In the genomic region with DNA sequence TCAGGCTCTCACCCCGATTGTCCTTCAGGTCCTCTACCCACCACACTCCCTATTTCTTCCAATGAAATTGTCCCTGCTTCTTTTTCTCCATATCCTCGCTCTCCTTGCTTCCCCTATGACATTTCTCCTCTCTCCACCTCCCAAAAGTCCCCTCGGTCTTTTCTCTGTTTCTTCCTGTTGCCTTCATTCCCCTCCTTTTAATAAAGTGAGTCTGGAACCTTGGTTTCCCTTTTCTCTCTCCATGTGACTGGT, we compare ENCODE assay signal across 1 cellular context.
TF ChIP-seq lines count a peak whose summit lies in the region.

No MANE protein-coding gene starts in this region.

TF ChIP-seq in A549, 52 proteins besides CTCF, POLR2A, EP300 and RAD21 (continued from another document):
- TF ChIP-seq, protein P1, sequence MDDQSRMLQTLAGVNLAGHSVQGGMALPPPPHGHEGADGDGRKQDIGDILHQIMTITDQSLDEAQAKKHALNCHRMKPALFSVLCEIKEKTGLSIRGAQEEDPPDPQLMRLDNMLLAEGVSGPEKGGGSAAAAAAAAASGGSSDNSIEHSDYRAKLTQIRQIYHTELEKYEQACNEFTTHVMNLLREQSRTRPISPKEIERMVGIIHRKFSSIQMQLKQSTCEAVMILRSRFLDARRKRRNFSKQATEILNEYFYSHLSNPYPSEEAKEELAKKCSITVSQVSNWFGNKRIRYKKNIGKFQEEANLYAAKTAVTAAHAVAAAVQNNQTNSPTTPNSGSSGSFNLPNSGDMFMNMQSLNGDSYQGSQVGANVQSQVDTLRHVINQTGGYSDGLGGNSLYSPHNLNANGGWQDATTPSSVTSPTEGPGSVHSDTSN (IDR thresholded peaks at IDR 0.05), result no peak; the same call in 1 of the 2 replicates
- TF ChIP-seq HOXB5 (CRISPR knock-in tag; IDR thresholded peaks at IDR 0.05), result no peak
- TF ChIP-seq ESRRA (IDR thresholded peaks at IDR 0.05; ENCODE audit: borderline replicate concordance, low read length), result no peak
- TF ChIP-seq, protein P2, sequence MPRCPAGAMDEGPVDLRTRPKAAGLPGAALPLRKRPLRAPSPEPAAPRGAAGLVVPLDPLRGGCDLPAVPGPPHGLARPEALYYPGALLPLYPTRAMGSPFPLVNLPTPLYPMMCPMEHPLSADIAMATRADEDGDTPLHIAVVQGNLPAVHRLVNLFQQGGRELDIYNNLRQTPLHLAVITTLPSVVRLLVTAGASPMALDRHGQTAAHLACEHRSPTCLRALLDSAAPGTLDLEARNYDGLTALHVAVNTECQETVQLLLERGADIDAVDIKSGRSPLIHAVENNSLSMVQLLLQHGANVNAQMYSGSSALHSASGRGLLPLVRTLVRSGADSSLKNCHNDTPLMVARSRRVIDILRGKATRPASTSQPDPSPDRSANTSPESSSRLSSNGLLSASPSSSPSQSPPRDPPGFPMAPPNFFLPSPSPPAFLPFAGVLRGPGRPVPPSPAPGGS (IDR thresholded peaks at IDR 0.05), result no peak
- TF ChIP-seq HOXB13 (CRISPR knock-in tag; IDR thresholded peaks at IDR 0.05; ENCODE audit: low read depth), result no peak
- TF ChIP-seq RARB (CRISPR knock-in tag; IDR thresholded peaks at IDR 0.05), result peak; percentile 93; the same call in 1 of the 2 replicates
- TF ChIP-seq HDAC2 (IDR thresholded peaks at IDR 0.05), result no peak
- no peak for TF ChIP-seq NPAS2 (CRISPR knock-in tag; IDR thresholded peaks at IDR 0.05; ENCODE audit: borderline replicate concordance)
- TF ChIP-seq TP53 (CRISPR knock-in tag; IDR thresholded peaks at IDR 0.05), result peak; percentile 98
- no peak for TF ChIP-seq NFE2L2 (conservative IDR thresholded peaks at IDR 0.05; ENCODE audit: low read length)
- no peak for TF ChIP-seq SREBF2 (IDR thresholded peaks at IDR 0.05)
- TF ChIP-seq, protein P3, sequence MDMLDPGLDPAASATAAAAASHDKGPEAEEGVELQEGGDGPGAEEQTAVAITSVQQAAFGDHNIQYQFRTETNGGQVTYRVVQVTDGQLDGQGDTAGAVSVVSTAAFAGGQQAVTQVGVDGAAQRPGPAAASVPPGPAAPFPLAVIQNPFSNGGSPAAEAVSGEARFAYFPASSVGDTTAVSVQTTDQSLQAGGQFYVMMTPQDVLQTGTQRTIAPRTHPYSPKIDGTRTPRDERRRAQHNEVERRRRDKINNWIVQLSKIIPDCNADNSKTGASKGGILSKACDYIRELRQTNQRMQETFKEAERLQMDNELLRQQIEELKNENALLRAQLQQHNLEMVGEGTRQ (IDR thresholded peaks at IDR 0.05), result no peak; the same call in 1 of the 2 replicates
- TF ChIP-seq, protein P4, sequence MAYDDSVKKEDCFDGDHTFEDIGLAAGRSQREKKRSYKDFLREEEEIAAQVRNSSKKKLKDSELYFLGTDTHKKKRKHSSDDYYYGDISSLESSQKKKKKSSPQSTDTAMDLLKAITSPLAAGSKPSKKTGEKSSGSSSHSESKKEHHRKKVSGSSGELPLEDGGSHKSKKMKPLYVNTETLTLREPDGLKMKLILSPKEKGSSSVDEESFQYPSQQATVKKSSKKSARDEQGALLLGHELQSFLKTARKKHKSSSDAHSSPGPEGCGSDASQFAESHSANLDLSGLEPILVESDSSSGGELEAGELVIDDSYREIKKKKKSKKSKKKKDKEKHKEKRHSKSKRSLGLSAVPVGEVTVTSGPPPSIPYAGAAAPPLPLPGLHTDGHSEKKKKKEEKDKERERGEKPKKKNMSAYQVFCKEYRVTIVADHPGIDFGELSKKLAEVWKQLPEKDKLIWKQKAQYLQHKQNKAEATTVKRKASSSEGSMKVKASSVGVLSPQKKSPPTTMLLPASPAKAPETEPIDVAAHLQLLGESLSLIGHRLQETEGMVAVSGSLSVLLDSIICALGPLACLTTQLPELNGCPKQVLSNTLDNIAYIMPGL (CRISPR knock-in tag; IDR thresholded peaks at IDR 0.05; ENCODE audit: borderline replicate concordance), result peak; percentile 93; the same call in 1 of the 2 replicates
- no peak for TF ChIP-seq RFX5 (IDR thresholded peaks at IDR 0.05)
- TF ChIP-seq CHD4 (IDR thresholded peaks at IDR 0.05; ENCODE audit: borderline replicate concordance), result no peak
- TF ChIP-seq EHF (CRISPR knock-in tag; IDR thresholded peaks at IDR 0.05), result no peak
- no peak for TF ChIP-seq CHD2 (IDR thresholded peaks at IDR 0.05; ENCODE audit: low read length, partially characterized antibody)
- TF ChIP-seq, protein P5, sequence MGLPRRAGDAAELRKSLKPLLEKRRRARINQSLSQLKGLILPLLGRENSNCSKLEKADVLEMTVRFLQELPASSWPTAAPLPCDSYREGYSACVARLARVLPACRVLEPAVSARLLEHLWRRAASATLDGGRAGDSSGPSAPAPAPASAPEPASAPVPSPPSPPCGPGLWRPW (IDR thresholded peaks at IDR 0.05), result no peak
- TF ChIP-seq ZFP36 (IDR thresholded peaks at IDR 0.05; ENCODE audit: borderline replicate concordance, partially characterized antibody), result no peak
- TF ChIP-seq, protein P6, sequence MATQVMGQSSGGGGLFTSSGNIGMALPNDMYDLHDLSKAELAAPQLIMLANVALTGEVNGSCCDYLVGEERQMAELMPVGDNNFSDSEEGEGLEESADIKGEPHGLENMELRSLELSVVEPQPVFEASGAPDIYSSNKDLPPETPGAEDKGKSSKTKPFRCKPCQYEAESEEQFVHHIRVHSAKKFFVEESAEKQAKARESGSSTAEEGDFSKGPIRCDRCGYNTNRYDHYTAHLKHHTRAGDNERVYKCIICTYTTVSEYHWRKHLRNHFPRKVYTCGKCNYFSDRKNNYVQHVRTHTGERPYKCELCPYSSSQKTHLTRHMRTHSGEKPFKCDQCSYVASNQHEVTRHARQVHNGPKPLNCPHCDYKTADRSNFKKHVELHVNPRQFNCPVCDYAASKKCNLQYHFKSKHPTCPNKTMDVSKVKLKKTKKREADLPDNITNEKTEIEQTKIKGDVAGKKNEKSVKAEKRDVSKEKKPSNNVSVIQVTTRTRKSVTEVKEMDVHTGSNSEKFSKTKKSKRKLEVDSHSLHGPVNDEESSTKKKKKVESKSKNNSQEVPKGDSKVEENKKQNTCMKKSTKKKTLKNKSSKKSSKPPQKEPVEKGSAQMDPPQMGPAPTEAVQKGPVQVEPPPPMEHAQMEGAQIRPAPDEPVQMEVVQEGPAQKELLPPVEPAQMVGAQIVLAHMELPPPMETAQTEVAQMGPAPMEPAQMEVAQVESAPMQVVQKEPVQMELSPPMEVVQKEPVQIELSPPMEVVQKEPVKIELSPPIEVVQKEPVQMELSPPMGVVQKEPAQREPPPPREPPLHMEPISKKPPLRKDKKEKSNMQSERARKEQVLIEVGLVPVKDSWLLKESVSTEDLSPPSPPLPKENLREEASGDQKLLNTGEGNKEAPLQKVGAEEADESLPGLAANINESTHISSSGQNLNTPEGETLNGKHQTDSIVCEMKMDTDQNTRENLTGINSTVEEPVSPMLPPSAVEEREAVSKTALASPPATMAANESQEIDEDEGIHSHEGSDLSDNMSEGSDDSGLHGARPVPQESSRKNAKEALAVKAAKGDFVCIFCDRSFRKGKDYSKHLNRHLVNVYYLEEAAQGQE (IDR thresholded peaks at IDR 0.05), result no peak
- no peak for TF ChIP-seq CBX2 (IDR thresholded peaks at IDR 0.05; ENCODE audit: borderline replicate concordance, low read depth)
- peak; percentile 97 for TF ChIP-seq FOSB (CRISPR knock-in tag; IDR thresholded peaks at IDR 0.05)
- no peak for TF ChIP-seq BHLHE40 (IDR thresholded peaks at IDR 0.05; ENCODE audit: low read depth, low read length)
- TF ChIP-seq FOXS1 (CRISPR knock-in tag; IDR thresholded peaks at IDR 0.05), result no peak
- no peak for TF ChIP-seq POLR2AphosphoS2 (conservative IDR thresholded peaks at IDR 0.05; ENCODE audit: low read length)
- TF ChIP-seq ZC3H11A (IDR thresholded peaks at IDR 0.05), result no peak
- no peak for TF ChIP-seq MAFK (IDR thresholded peaks at IDR 0.05; ENCODE audit: partially characterized antibody)
- no peak for TF ChIP-seq FOSL2 (IDR thresholded peaks at IDR 0.05)
- no peak for TF ChIP-seq FOSL2 (CRISPR knock-in tag; IDR thresholded peaks at IDR 0.05)
- TF ChIP-seq GATA3 (IDR thresholded peaks at IDR 0.05; ENCODE audit: borderline replicate concordance), result no peak
- TF ChIP-seq JUNB (IDR thresholded peaks at IDR 0.05), result no peak
- TF ChIP-seq, protein P7, sequence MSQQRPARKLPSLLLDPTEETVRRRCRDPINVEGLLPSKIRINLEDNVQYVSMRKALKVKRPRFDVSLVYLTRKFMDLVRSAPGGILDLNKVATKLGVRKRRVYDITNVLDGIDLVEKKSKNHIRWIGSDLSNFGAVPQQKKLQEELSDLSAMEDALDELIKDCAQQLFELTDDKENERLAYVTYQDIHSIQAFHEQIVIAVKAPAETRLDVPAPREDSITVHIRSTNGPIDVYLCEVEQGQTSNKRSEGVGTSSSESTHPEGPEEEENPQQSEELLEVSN (IDR thresholded peaks at IDR 0.05; ENCODE audit: borderline replicate concordance, low read depth), result no peak
- peak; percentile 98 for TF ChIP-seq HOXA7 (CRISPR knock-in tag; IDR thresholded peaks at IDR 0.05)
